8 cellular contexts compared by ENCODE assay signal in genomic region chr19:1811472-1811894, GRCh38. TPM values are rescaled to one million over a fixed set of nuclear protein-coding genes. Genes with fewer than 3 reads are reported as not detected.
DNase-seq lines count a peak whose midpoint lies in the region; ATAC-seq and TF ChIP-seq lines count a peak whose summit lies in the region.

No MANE protein-coding gene starts in this region.

- peak overlapping the region; percentile 11 for H3K27ac Mint-ChIP-seq in activated T-helper 17 cell treated with anti-CD3 and anti-CD28 coated beads, Interleukin-2, amount 50 U/mL, for 72 hours

- ATAC-seq in activated T-helper 17 cell treated with anti-CD3 and anti-CD28 coated beads, Interleukin-2, amount 50 U/mL, for 72 hours (replicated peaks) = peak; percentile 43
- peak in 1 of 4 donors; percentile 24 for ATAC-seq in heart left ventricle
- no peak for ATAC-seq in HG03196 (IDR thresholded peaks at IDR 0.05; ENCODE audit: unreplicated experiment)

- peaks cover 12% of the 10 kb centered on the region for H3K4me1 Mint-ChIP-seq in activated T-helper 17 cell treated with anti-CD3 and anti-CD28 coated beads, Interleukin-2, amount 50 U/mL, for 72 hours

- peaks cover 6% of the 10 kb centered on the region for H3K36me3 Mint-ChIP-seq in activated T-helper 17 cell treated with anti-CD3 and anti-CD28 coated beads, Interleukin-2, amount 50 U/mL, for 72 hours (ENCODE audit: low read depth)

- H3K4me1 ChIP-seq in heart left ventricle = peaks cover 0 to 22% (median 13%) of the 10 kb centered on the region in 12 donors

- peak overlapping the region; percentile 92 for H3K4me3 Mint-ChIP-seq in activated T-helper 17 cell treated with anti-CD3 and anti-CD28 coated beads, Interleukin-2, amount 50 U/mL, for 72 hours

- peaks cover 0 to 23% (median 17%) of the 10 kb centered on the region in 9 donors for H3K36me3 ChIP-seq in heart left ventricle

- H3K27ac ChIP-seq in heart left ventricle = peak overlapping the region in 8 of 12 donors; percentile 23 to 83 (median 64)
- peak overlapping the region in 18 of 21 experiments; percentile 5 to 78 (median 62) for H3K27ac ChIP-seq in skin epidermis

- no peaks in the 10 kb centered on the region for H3K9me3 ChIP-seq in heart left ventricle

- no peaks in the 10 kb centered on the region for H3K27me3 Mint-ChIP-seq in activated T-helper 17 cell treated with anti-CD3 and anti-CD28 coated beads, Interleukin-2, amount 50 U/mL, for 72 hours

- no peaks in the 10 kb centered on the region for H3K9me3 Mint-ChIP-seq in activated T-helper 17 cell treated with anti-CD3 and anti-CD28 coated beads, Interleukin-2, amount 50 U/mL, for 72 hours

- H3K27me3 ChIP-seq in heart left ventricle = no peaks in the 10 kb centered on the region

- 24 to 35% (median 26%) methylated on average over 10 to 13 of the region's 13 CpGs for WGBS in heart left ventricle, 4 donors

- no peak for TF ChIP-seq POLR2A in heart left ventricle (IDR thresholded peaks at IDR 0.05)

- DNase-seq in DMS53 (lab: John Stamatoyannopoulos, UW) (peak; percentile 91), NCI-H460 (ENCODE audit: extremely low read depth, low read depth) (peak; percentile 59), heart left ventricle (peak in 3 of 5 donors; percentile 56 to 82 (median 72)), superior temporal gyrus (ENCODE audit: extremely low spot score) (no peak), NCI-H1105 treated with DMSO at 0.1 percent for 48 hours (lab: John Stamatoyannopoulos, UW) (no peak)

- TF ChIP-seq CTCF in heart left ventricle (IDR thresholded peaks at IDR 0.05) = no peak

- H3K4me3 ChIP-seq in heart left ventricle (peak overlapping the region in 9 of 12 donors; percentile 48 to 70 (median 61)), skin epidermis (peak overlapping the region; percentile 25 to 54 (median 45))

- intact Hi-C loops in heart left ventricle (cut with DNase I) = no loop called here

RNA-seq across cellular contexts. Expression of gene ATP8B3, which starts 0.6 kb away (rescaled TPM):
- total RNA-seq in NCI-H460 (2014; rRNA removed; shearing (Covaris generic)) = 1.4 and 1.7 TPM in 2 replicates
- 11.8 and 14.7 TPM in 2 replicates for polyA plus RNA-seq in NCI-H460 (2014; cell fraction: nucleus; rRNA removed)
- 10 to 100 TPM; 10.1 to 44.8 TPM for total RNA-seq in activated T-helper 17 cell treated with anti-CD3 and anti-CD28 coated beads, Interleukin-2, amount 50 U/mL, for 72 hours
- 1 to 10 TPM in 3 of 9 donors, under 1 TPM in 6; 0.19 to 3.5 (median 0.72) TPM for total RNA-seq in heart left ventricle
- polyA plus RNA-seq in heart left ventricle = under 1 TPM; 0.42 to 0.78 TPM

RNA-seq across cellular contexts. Expression of gene REXO1, which starts 36.8 kb away (rescaled TPM):
- total RNA-seq in NCI-H460 (2014; rRNA removed; shearing (Covaris generic)) = 5.9 and 6.6 TPM in 2 replicates
- polyA plus RNA-seq in NCI-H460 (2014; cell fraction: nucleus; rRNA removed) = 11.0 and 17.0 TPM in 2 replicates
- total RNA-seq in activated T-helper 17 cell treated with anti-CD3 and anti-CD28 coated beads, Interleukin-2, amount 50 U/mL, for 72 hours = 10 to 100 TPM; 39.7 to 50.0 TPM
- total RNA-seq in heart left ventricle = 10 to 100 TPM; 13.2 to 22.4 (median 16.5) TPM
- polyA plus RNA-seq in heart left ventricle = 10 to 100 TPM; 16.3 to 16.4 TPM

RNA-seq across cellular contexts. Expression of gene KLF16, which starts 51.9 kb away (rescaled TPM):
- 10.4 and 11.0 TPM in 2 replicates for total RNA-seq in NCI-H460 (2014; rRNA removed; shearing (Covaris generic))
- 12.4 and 14.5 TPM in 2 replicates for polyA plus RNA-seq in NCI-H460 (2014; cell fraction: nucleus; rRNA removed)
- 10 to 100 TPM; 16.3 to 32.9 TPM for total RNA-seq in activated T-helper 17 cell treated with anti-CD3 and anti-CD28 coated beads, Interleukin-2, amount 50 U/mL, for 72 hours
- total RNA-seq in heart left ventricle = 10 to 100 TPM in 4 of 9 donors, 1 to 10 TPM in 5; 2.9 to 19.7 (median 9.2) TPM
- 10 to 100 TPM in 1 of 2 donors, 1 to 10 TPM in 1; 3.5 to 10.2 TPM for polyA plus RNA-seq in heart left ventricle

RNA-seq across cellular contexts. Expression of gene ONECUT3, which starts 58.2 kb away (rescaled TPM):
- total RNA-seq in NCI-H460 (2014; rRNA removed; shearing (Covaris generic)) = not detected in 2 replicates
- not detected in 2 replicates for polyA plus RNA-seq in NCI-H460 (2014; cell fraction: nucleus; rRNA removed)
- total RNA-seq in activated T-helper 17 cell treated with anti-CD3 and anti-CD28 coated beads, Interleukin-2, amount 50 U/mL, for 72 hours = not detected
- not detected for total RNA-seq in heart left ventricle
- not detected for polyA plus RNA-seq in heart left ventricle

Comparison
In these comparisons a context has a peak if more than half of its experiments do, and no peak if none do; other contexts are left out.
1. DNase-seq: peak in DMS53 (single experiment), NCI-H460 (single experiment) and heart left ventricle (3 of 5); none in superior temporal gyrus (single experiment) and NCI-H1105 treated with DMSO at 0.1 percent for 48 hours (single experiment).